ENCODE assay signal across 1 cellular context in genomic region chr10:109881481-109881880, GRCh38.
TF ChIP-seq lines count a peak whose summit lies in the region.

No MANE protein-coding gene starts in this region.

TF ChIP-seq in HepG2, 621 proteins besides CTCF, POLR2A, EP300 and RAD21 (continued from another document):
- TF ChIP-seq AKNA (CRISPR knock-in tag; IDR thresholded peaks at IDR 0.05; ENCODE audit: borderline replicate concordance), result no peak
- no peak for TF ChIP-seq ZNF768 (CRISPR knock-in tag; IDR thresholded peaks at IDR 0.05)
- TF ChIP-seq DR1 (CRISPR knock-in tag; IDR thresholded peaks at IDR 0.05), result no peak
- TF ChIP-seq MED13 (CRISPR knock-in tag; IDR thresholded peaks at IDR 0.05), result no peak
- TF ChIP-seq TRIM24 (CRISPR knock-in tag; IDR thresholded peaks at IDR 0.05), result no peak
- no peak for TF ChIP-seq ZNF644 (CRISPR knock-in tag; IDR thresholded peaks at IDR 0.05; ENCODE audit: low read depth)
